26 cellular contexts compared by ENCODE assay signal in genomic region chr6:150670311-150670710, GRCh38.
DNase-seq lines count a peak whose midpoint lies in the region; ATAC-seq and TF ChIP-seq lines count a peak whose summit lies in the region.
"Had no signal": no experiment of that assay in that cellular context is flagged by ENCODE, and none has a peak within 500 bp of the region (broad histone marks: within the 10 kb centered on the region; RNA-seq: fewer than 3 reads in every experiment).

No MANE protein-coding gene starts in this region.

- ATAC-seq in HCT116: no peak
- ATAC-seq in HG03175 (IDR thresholded peaks at IDR 0.05; ENCODE audit: unreplicated experiment): no peak
- ATAC-seq: heart left ventricle, left cardiac atrium had no signal

- CTCF ChIA-PET in HCT116 (lab: Charles Lee): interaction anchor here (1.5 kb wide), 1 partner anchor 16 kb away, joined by 5 read pairs; no protein-coding TSS in a partner anchor

- H3K27ac ChIP-seq in DOHH2 (ENCODE audit: low read depth, low read length) (no peak overlapping the region), HCT116 (ENCODE audit: low read depth, low read length) (no peak overlapping the region), SU-DHL-6 (ENCODE audit: low read depth, low read length) (no peak overlapping the region), colonic mucosa (no peak overlapping the region)
- H3K27ac ChIP-seq: BLaER1 treated with 17β-estradiol and CSF1 and Interleukin-3, amounts not matched to agents 10 nM and 100 nM; brain microvascular endothelial cell; parathyroid adenoma; right atrium auricular region had no signal

- intact Hi-C loops in HCT116 (cut with micrococcal nuclease) (no loop called here), colonic mucosa (cut with DNase I) (no loop called here)

- H3K4me1 Mint-ChIP-seq in nephron: peaks cover 69% of the 10 kb centered on the region

- H4K20me1 ChIP-seq in DOHH2 (ENCODE audit: control insufficient read depth, insufficient read depth, low read depth, low read length) (no peaks in the 10 kb centered on the region), HCT116 (ENCODE audit: insufficient read depth) (no peaks in the 10 kb centered on the region), SU-DHL-6 (ENCODE audit: low read depth, low read length) (no peaks in the 10 kb centered on the region)
- H4K20me1 ChIP-seq: BLaER1 treated with 17β-estradiol and CSF1 and Interleukin-3, amounts not matched to agents 10 nM and 100 nM had no signal

- no peaks in the 10 kb centered on the region for H3K9me3 Mint-ChIP-seq in nephron

- no peaks in the 10 kb centered on the region for H3K27me3 ChIP-seq in DOHH2 (ENCODE audit: control insufficient read depth, low read length)
- H3K27me3 ChIP-seq in HCT116 (ENCODE audit: insufficient read depth, low read length): no peaks in the 10 kb centered on the region
- no peaks in the 10 kb centered on the region for H3K27me3 ChIP-seq in SU-DHL-6 (ENCODE audit: low read length)
- no peaks in the 10 kb centered on the region for H3K27me3 ChIP-seq in colonic mucosa
- H3K27me3 ChIP-seq: brain microvascular endothelial cell, heart left ventricle, right atrium auricular region, tibial nerve had no signal

- H3K36me3 ChIP-seq in DOHH2 (ENCODE audit: control insufficient read depth, low read length) (peaks cover 26% of the 10 kb centered on the region), HCT116 (ENCODE audit: control insufficient read depth in 1 of 2, insufficient read depth in 2 of 2, low read length in 2 of 2) (no peaks in the 10 kb centered on the region), SU-DHL-6 (ENCODE audit: low read length) (no peaks in the 10 kb centered on the region), colonic mucosa (no peaks in the 10 kb centered on the region)
- H3K36me3 ChIP-seq: BLaER1 treated with 17β-estradiol and CSF1 and Interleukin-3, amounts not matched to agents 10 nM and 100 nM; brain microvascular endothelial cell; heart left ventricle; right atrium auricular region; tibial nerve had no signal

- H2AFZ ChIP-seq in HCT116 (ENCODE audit: low read depth, low read length, poor library complexity, severe bottlenecking) (no peak overlapping the region), SU-DHL-6 (ENCODE audit: low read depth, low read length, severe bottlenecking) (no peak overlapping the region)
- H2AFZ ChIP-seq: parathyroid adenoma had no signal

- no peak overlapping the region for H3K4me3 ChIP-seq in DOHH2 (ENCODE audit: low read length)
- H3K4me3 ChIP-seq in HCT116 (replicated peaks in 1 of 2; ENCODE audit: low read depth in 1 of 2, low read length in 2 of 2): no peak overlapping the region
- no peak overlapping the region for H3K4me3 ChIP-seq in SU-DHL-6 (ENCODE audit: insufficient read depth, low read length, poor library complexity, severe bottlenecking)
- H3K4me3 ChIP-seq in colonic mucosa: no peak overlapping the region
- H3K4me3 ChIP-seq: BLaER1 treated with 17β-estradiol and CSF1 and Interleukin-3, amounts not matched to agents 10 nM and 100 nM; heart left ventricle; right atrium auricular region; tibial nerve had no signal

- H3K79me2 ChIP-seq in DOHH2 (ENCODE audit: control insufficient read depth, low read length): peaks cover 41% of the 10 kb centered on the region
- H3K79me2 ChIP-seq in HCT116 (ENCODE audit: insufficient read depth, low read length): no peaks in the 10 kb centered on the region
- H3K79me2 ChIP-seq in SU-DHL-6 (ENCODE audit: insufficient read depth, low read length): no peaks in the 10 kb centered on the region

- POLR2A ChIA-PET in HCT116 (lab: Charles Lee): no interaction called here

- H3K4me3 Mint-ChIP-seq in nephron: no peak overlapping the region
- H3K4me3 Mint-ChIP-seq: HFFc6 had no signal

- H3K9ac ChIP-seq in HCT116 (ENCODE audit: low read length): no peak overlapping the region
- H3K9ac ChIP-seq in SU-DHL-6 (ENCODE audit: low read length): no peak overlapping the region
- H3K9ac ChIP-seq in colonic mucosa (ENCODE audit: low read depth in 2 of 2, low read length in 2 of 2): no peak overlapping the region
- H3K9ac ChIP-seq: BLaER1 treated with 17β-estradiol and CSF1 and Interleukin-3, amounts not matched to agents 10 nM and 100 nM; parathyroid adenoma; SK-N-SH had no signal

- H3K4me1 ChIP-seq in DOHH2 (ENCODE audit: control insufficient read depth, low read length) (peaks cover 41% of the 10 kb centered on the region), HCT116 (ENCODE audit: control insufficient read depth in 1 of 2, insufficient read depth in 2 of 2, low read length in 2 of 2) (peaks cover 17 to 21% of the 10 kb centered on the region in 2 experiments), colonic mucosa (no peaks in the 10 kb centered on the region)

- RAD21 ChIA-PET in HCT116 (lab: Charles Lee; ENCODE audit: low non-redundant PET in 1 of 2, low total read pairs in 2 of 2, uncharacterized antibody in 2 of 2, unreplicated experiment in 2 of 2): no interaction called here

- H3K27me3 Mint-ChIP-seq in nephron (ENCODE audit: low read depth): no peaks in the 10 kb centered on the region

- no TSS peak for BruUV-seq in HCT116 (replicated peaks; lab: Mats Ljungman, UMichigan)

- H3K27ac Mint-ChIP-seq in nephron: peak overlapping the region; percentile 95 to 98 (median 96)
- H3K27ac Mint-ChIP-seq: HFFc6 had no signal

- H3K9me3 ChIP-seq in DOHH2 (ENCODE audit: control insufficient read depth, insufficient read depth, low read length) (no peaks in the 10 kb centered on the region), HCT116 (ENCODE audit: control insufficient read depth in 1 of 2, insufficient read depth in 1 of 2, low read depth in 1 of 2, low read length in 2 of 2) (no peaks in the 10 kb centered on the region), SU-DHL-6 (ENCODE audit: insufficient read depth, low read length) (no peaks in the 10 kb centered on the region), colonic mucosa (no peaks in the 10 kb centered on the region)
- H3K9me3 ChIP-seq: BLaER1 treated with 17β-estradiol and CSF1 and Interleukin-3, amounts not matched to agents 10 nM and 100 nM; heart left ventricle; right atrium auricular region; SK-N-SH; tibial nerve had no signal

- H3F3A ChIP-seq in DOHH2 (ENCODE audit: control insufficient read depth, insufficient read depth) (no peaks in the 10 kb centered on the region), SU-DHL-6 (ENCODE audit: insufficient read depth) (no peaks in the 10 kb centered on the region)

- DNase-seq in HCT116 (ENCODE audit: low read depth, low spot score) (no peak), colonic mucosa (no peak)
- DNase-seq in stimulated activated CD4-positive, alpha-beta T cell treated with anti-CD3 and anti-CD28 coated beads, Interleukin-15, amount 100 ng/mL, for 24 hours: no peak
- DNase-seq: activated naive CD4-positive, alpha-beta T cell treated with Interleukin-2 at 50 U/mL for 16 hours; activated T-cell treated with anti-CD3 and anti-CD28 coated beads, Interleukin-2, amount 50 U/mL, for 48 hours; amniotic stem cell; brain microvascular endothelial cell; COR-L47; DMS53; GDM1; heart left ventricle; HFFc6; left cardiac atrium; NCI-H2081 treated with DMSO at 0.1 percent for 48 hours; NCI-H82; SK-N-SH; stimulated activated CD4-positive, alpha-beta T cell treated with anti-CD3 and anti-CD28 coated beads, Interleukin-2, amount 100 ng/mL, for 48 hours; T-helper 2 cell had no signal

- TF ChIP-seq CTCF in DOHH2 (IDR thresholded peaks at IDR 0.05; ENCODE audit: low read depth, low read length, poor library complexity, severe bottlenecking) (peak; percentile 62), HCT116 (IDR thresholded peaks at IDR 0.05 in 2 of 3, conservative IDR thresholded peaks at IDR 0.05 in 1 of 3; ENCODE audit: borderline replicate concordance in 1 of 3, insufficient read depth in 1 of 3, low read depth in 2 of 3, low read length in 2 of 3) (peak; percentile 7 to 55 (median 24); a peak in 3 of 6 replicates), SU-DHL-6 (IDR thresholded peaks at IDR 0.05; ENCODE audit: insufficient read depth, low read length, poor library complexity, severe bottlenecking) (peak; percentile 14), nephron (IDR thresholded peaks at IDR 0.05; ENCODE audit: unreplicated experiment in 3 of 3) (no peak), colonic mucosa (IDR thresholded peaks at IDR 0.05) (no peak)

- no peak overlapping the region for H3K4me2 ChIP-seq in DOHH2 (ENCODE audit: low read length)
- no peak overlapping the region for H3K4me2 ChIP-seq in HCT116 (ENCODE audit: low read length)
- H3K4me2 ChIP-seq in SU-DHL-6 (ENCODE audit: low read depth, low read length, poor library complexity, severe bottlenecking): no peak overlapping the region
- H3K4me2 ChIP-seq: BLaER1 treated with 17β-estradiol and CSF1 and Interleukin-3, amounts not matched to agents 10 nM and 100 nM; SK-N-SH had no signal

- H3K9me2 ChIP-seq in DOHH2 (replicated peaks; ENCODE audit: control insufficient read depth, low read length): no peaks in the 10 kb centered on the region
- no peaks in the 10 kb centered on the region for H3K9me2 ChIP-seq in HCT116 (ENCODE audit: insufficient read depth)
- H3K9me2 ChIP-seq in SU-DHL-6 (replicated peaks; ENCODE audit: insufficient read depth, low read length): no peaks in the 10 kb centered on the region
- H3K9me2 ChIP-seq: SK-N-SH had no signal

- TF ChIP-seq POLR2A in HCT116 (IDR thresholded peaks at IDR 0.05; ENCODE audit: borderline replicate concordance, extremely low read depth, insufficient read depth, insufficient read length): no peak

- 0 out of 2 replicates have a peak, but pooled peaks have one; percentile 11 for TF ChIP-seq RAD21 in HCT116 (IDR thresholded peaks at IDR 0.05; ENCODE audit: low read depth)

- peaks cover 7% of the 10 kb centered on the region for H3K36me3 Mint-ChIP-seq in nephron (ENCODE audit: low read depth)

TF ChIP-seq in HCT116, 20 proteins besides CTCF, POLR2A, EP300 and RAD21:
- no peak for TF ChIP-seq ZBTB33 (IDR thresholded peaks at IDR 0.05; ENCODE audit: extremely low read depth, insufficient replicate concordance, low read length)
- no peak for TF ChIP-seq FOSL1 (IDR thresholded peaks at IDR 0.05; ENCODE audit: low read depth)
- peak; percentile 52; the same call in 1 of the 2 replicates for TF ChIP-seq CBX3 (IDR thresholded peaks at IDR 0.05; ENCODE audit: low read depth)
- no peak for TF ChIP-seq CEBPB (IDR thresholded peaks at IDR 0.05; ENCODE audit: low read depth)
- TF ChIP-seq EGR1 (IDR thresholded peaks at IDR 0.05; ENCODE audit: low read depth): no peak
TF ChIP-seq in HCT116: peak in this region for 1.

Comparison
In these comparisons a context has a peak if more than half of its experiments do, and no peak if none do; other contexts are left out.
1. CTCF ChIP-seq: peak in DOHH2 (single experiment), HCT116 (3 of 3) and SU-DHL-6 (single experiment); none in nephron (0 of 3) and colonic mucosa (single experiment).